21 cellular contexts compared by ENCODE assay signal in genomic region chr9:32590898-32591297, GRCh38. TPM values are rescaled to one million over a fixed set of nuclear protein-coding genes. Genes with fewer than 3 reads are reported as not detected.
A peak's percentile ranks its signal among the peaks of the same experiment; 100 is the strongest.
DNase-seq lines count a peak whose midpoint lies in the region; ATAC-seq, FAIRE-seq and TF ChIP-seq lines count a peak whose summit lies in the region.
"Had no signal": no experiment of that assay in that cellular context is flagged by ENCODE, and none has a peak within 500 bp of the region (broad histone marks: within the 10 kb centered on the region; RNA-seq: fewer than 3 reads in every experiment).

No MANE protein-coding gene starts in this region.

- H3K4me3 ChIP-seq in Loucy (ENCODE audit: low read length, poor library complexity, severe bottlenecking) (no peak overlapping the region), astrocyte (ENCODE audit: insufficient read depth, low read depth, low read length) (no peak overlapping the region), SJCRH30 (no peak overlapping the region)
- H3K4me3 ChIP-seq: GM12878 had no signal

- TF ChIP-seq CTCF in Loucy (conservative IDR thresholded peaks at IDR 0.05; ENCODE audit: low read length) (no peak), astrocyte (IDR thresholded peaks at IDR 0.05; ENCODE audit: insufficient read depth, low read depth, low read length) (no peak), natural killer cell (IDR thresholded peaks at IDR 0.05) (no peak)

- H3K4me3 Mint-ChIP-seq in astrocyte (ENCODE audit: unreplicated experiment): no peak overlapping the region
- no peak overlapping the region for H3K4me3 Mint-ChIP-seq in natural killer cell
- no peak overlapping the region for H3K4me3 Mint-ChIP-seq in effector memory CD8-positive, alpha-beta T cell
- H3K4me3 Mint-ChIP-seq: CD4-positive, alpha-beta memory T cell; IgD-negative memory B cell had no signal

- peak overlapping the region; percentile 15 for H3K27ac Mint-ChIP-seq in astrocyte (ENCODE audit: unreplicated experiment)
- no peak overlapping the region for H3K27ac Mint-ChIP-seq in natural killer cell
- H3K27ac Mint-ChIP-seq in effector memory CD8-positive, alpha-beta T cell: no peak overlapping the region
- H3K27ac Mint-ChIP-seq: CD4-positive, alpha-beta memory T cell; IgD-negative memory B cell had no signal

- intact Hi-C loops in natural killer cell (cut with micrococcal nuclease): no loop called here

- ATAC-seq in natural killer cell (no peak), HG03457 (IDR thresholded peaks at IDR 0.05; ENCODE audit: unreplicated experiment) (no peak)
- ATAC-seq in effector memory CD8-positive, alpha-beta T cell (replicated peaks): no peak
- ATAC-seq: GM12878 had no signal

- peaks cover 30% of the 10 kb centered on the region for H3K4me1 Mint-ChIP-seq in astrocyte (ENCODE audit: low read depth, unreplicated experiment)
- H3K4me1 Mint-ChIP-seq in natural killer cell: no peaks in the 10 kb centered on the region
- H3K4me1 Mint-ChIP-seq in effector memory CD8-positive, alpha-beta T cell (ENCODE audit: low read depth in 2 of 2): no peaks in the 10 kb centered on the region
- H3K4me1 Mint-ChIP-seq: IgD-negative memory B cell had no signal

- FAIRE-seq in astrocyte (lab: Jason Lieb, UNC): no peak
- FAIRE-seq: D721Med, G401.6, GM12878, HTR-8/SVneo had no signal

- H3K27me3 ChIP-seq in Loucy (ENCODE audit: insufficient read depth, low read length, poor library complexity, severe bottlenecking): no peaks in the 10 kb centered on the region
- no peaks in the 10 kb centered on the region for H3K27me3 ChIP-seq in astrocyte (ENCODE audit: insufficient read depth, low read length)
- no peaks in the 10 kb centered on the region for H3K27me3 ChIP-seq in SJCRH30

- no peak overlapping the region for H3K9ac ChIP-seq in Loucy (ENCODE audit: low read depth, low read length, poor library complexity, severe bottlenecking)
- H3K9ac ChIP-seq in astrocyte (ENCODE audit: low read length): no peak overlapping the region

- peaks cover 5% of the 10 kb centered on the region for H3K9me3 Mint-ChIP-seq in astrocyte (ENCODE audit: unreplicated experiment)
- no peaks in the 10 kb centered on the region for H3K9me3 Mint-ChIP-seq in natural killer cell
- H3K9me3 Mint-ChIP-seq in effector memory CD8-positive, alpha-beta T cell: no peaks in the 10 kb centered on the region
- H3K9me3 Mint-ChIP-seq: CD4-positive, alpha-beta memory T cell; IgD-negative memory B cell had no signal

- H3K9me2 ChIP-seq in Loucy (replicated peaks; ENCODE audit: low read depth, low read length): no peaks in the 10 kb centered on the region

- H3K27ac ChIP-seq in astrocyte (ENCODE audit: low read depth, low read length): no peak overlapping the region
- H3K27ac ChIP-seq in SJCRH30: no peak overlapping the region

- H2AFZ ChIP-seq in Loucy (ENCODE audit: low read length): 0 out of 2 replicates have a peak overlapping the region, but pooled peaks have one; percentile 28
- no peak overlapping the region for H2AFZ ChIP-seq in astrocyte (ENCODE audit: low read depth, low read length)

- H4K20me1 ChIP-seq in Loucy (ENCODE audit: insufficient read depth, low read length, poor library complexity, severe bottlenecking) (no peaks in the 10 kb centered on the region), astrocyte (ENCODE audit: insufficient read depth, low read length) (no peaks in the 10 kb centered on the region)

- H3K27me3 Mint-ChIP-seq in astrocyte (ENCODE audit: low read depth, unreplicated experiment) (no peaks in the 10 kb centered on the region), natural killer cell (ENCODE audit: low read depth in 2 of 2) (peaks cover 15 to 42% of the 10 kb centered on the region in 2 donors)
- peaks cover 32 to 47% of the 10 kb centered on the region in 2 donors for H3K27me3 Mint-ChIP-seq in effector memory CD8-positive, alpha-beta T cell

- H3F3A ChIP-seq in Loucy (ENCODE audit: low read depth): no peaks in the 10 kb centered on the region

- H3K36me3 ChIP-seq in Loucy (ENCODE audit: insufficient read depth, low read length) (no peaks in the 10 kb centered on the region), astrocyte (ENCODE audit: insufficient read depth, low read length) (no peaks in the 10 kb centered on the region), SJCRH30 (no peaks in the 10 kb centered on the region)

- no peaks in the 10 kb centered on the region for H3K4me1 ChIP-seq in Loucy (ENCODE audit: insufficient read depth, low read length, poor library complexity, severe bottlenecking)
- peaks cover 3% of the 10 kb centered on the region for H3K4me1 ChIP-seq in astrocyte (ENCODE audit: insufficient read depth, low read length)
- H3K4me1 ChIP-seq in SJCRH30: no peaks in the 10 kb centered on the region

- DNase-seq in A172 (ENCODE audit: low spot score) (peak; percentile 16), astrocyte (ENCODE audit: low read depth) (peak; percentile 35), islet precursor cell (peak; percentile 61), natural killer cell (no peak), SJCRH30 (no peak)
- no peak for DNase-seq in effector memory CD8-positive, alpha-beta T cell
- DNase-seq: 8988T; CD4-positive, alpha-beta memory T cell; DMS79; Kasumi-1; NCI-H187 treated with DMSO at 0.1 percent for 48 hours; NCI-H446; NCI-H69 had no signal

- no peaks in the 10 kb centered on the region for H3K36me3 Mint-ChIP-seq in astrocyte (ENCODE audit: low read depth, unreplicated experiment)
- no peaks in the 10 kb centered on the region for H3K36me3 Mint-ChIP-seq in natural killer cell
- no peaks in the 10 kb centered on the region for H3K36me3 Mint-ChIP-seq in effector memory CD8-positive, alpha-beta T cell (ENCODE audit: insufficient read depth)
- H3K36me3 Mint-ChIP-seq: CD4-positive, alpha-beta memory T cell had no signal

- H3K9me3 ChIP-seq in Loucy (ENCODE audit: insufficient read depth, low read depth, low read length) (no peaks in the 10 kb centered on the region), astrocyte (ENCODE audit: insufficient read depth, low read depth, low read length) (no peaks in the 10 kb centered on the region), SJCRH30 (replicated peaks) (no peaks in the 10 kb centered on the region)

- no peaks in the 10 kb centered on the region for H3K79me2 ChIP-seq in Loucy (ENCODE audit: insufficient read depth, low read length)
- no peaks in the 10 kb centered on the region for H3K79me2 ChIP-seq in astrocyte (ENCODE audit: insufficient read depth, low read length)

- H3K4me2 ChIP-seq in Loucy (ENCODE audit: low read depth, low read length, poor library complexity, severe bottlenecking) (no peak overlapping the region), astrocyte (ENCODE audit: low read length) (peak overlapping the region; percentile 12)

RNA-seq across cellular contexts. Expression of gene NDUFB6, which starts 17.9 kb away (rescaled TPM):
- 119 and 135 TPM in 2 replicates for total RNA-seq in A172 (2014; rRNA removed; shearing (Covaris generic))
- 56.1 and 56.7 TPM in 2 replicates for total RNA-seq in astrocyte
- total RNA-seq in natural killer cell: 10 to 100 TPM; 12.6 to 14.6 (median 13.3) TPM
- total RNA-seq in SJCRH30 (2014; rRNA removed; shearing (Covaris generic)): 73.1 and 75.1 TPM in 2 replicates

RNA-seq across cellular contexts. Expression of gene TOPORS, which starts 38.5 kb away (rescaled TPM):
- total RNA-seq in A172 (2014; rRNA removed; shearing (Covaris generic)): 18.3 and 21.8 TPM in 2 replicates
- 19.7 and 20.4 TPM in 2 replicates for total RNA-seq in astrocyte
- total RNA-seq in natural killer cell: 10 to 100 TPM; 27.5 to 30.4 (median 29.8) TPM
- total RNA-seq in SJCRH30 (2014; rRNA removed; shearing (Covaris generic)): 29.1 and 32.1 TPM in 2 replicates

RNA-seq across cellular contexts. Expression of gene SMIM27, which starts 38.8 kb away (rescaled TPM):
- total RNA-seq in A172 (2014; rRNA removed; shearing (Covaris generic)): 1.2 and 3.1 TPM in 2 replicates
- total RNA-seq in astrocyte (9.4 and 15.0 TPM in 2 replicates), natural killer cell (10 to 100 TPM; 17.7 to 22.8 (median 18.0) TPM)
- 2.2 and 3.1 TPM in 2 replicates for total RNA-seq in SJCRH30 (2014; rRNA removed; shearing (Covaris generic))

RNA-seq across cellular contexts. Expression of gene TAF1L, which starts 44.6 kb away (rescaled TPM):
- total RNA-seq in A172 (2014; rRNA removed; shearing (Covaris generic)): 0.02 and 0.05 TPM in 2 replicates
- total RNA-seq in astrocyte: 0.02 TPM in 1 of 2 replicates, not detected in the other
- total RNA-seq in natural killer cell: under 1 TPM in 1 of 3 donors, not detected in 2; 0.05 TPM
- total RNA-seq in SJCRH30 (2014; rRNA removed; shearing (Covaris generic)): 0.02 TPM in 1 of 2 replicates, not detected in the other
- total RNA-seq: H4 had no signal

Comparison
In these comparisons a context has a peak if more than half of its experiments do, and no peak if none do; other contexts are left out.
1. DNase-seq: peak in A172 (single experiment), astrocyte (single experiment) and islet precursor cell (single experiment); none in natural killer cell (single experiment), effector memory CD8-positive, alpha-beta T cell (0 of 3) and SJCRH30 (0 of 2).